ENCODE assay signal across 10 cellular contexts in genomic region chr1:14944471-14944981, GRCh38.
A peak's percentile ranks its signal among the peaks of the same experiment; 100 is the strongest.
DNase-seq lines count a peak whose midpoint lies in the region; ATAC-seq and TF ChIP-seq lines count a peak whose summit lies in the region.
"Had no signal": no experiment of that assay in that cellular context is flagged by ENCODE, and none has a peak within 500 bp of the region (broad histone marks: within the 10 kb centered on the region; RNA-seq: fewer than 3 reads in every experiment).

No MANE protein-coding gene starts in this region.

- H3K27me3 ChIP-seq in right atrium auricular region (no peaks in the 10 kb centered on the region), parathyroid adenoma (ENCODE audit: control insufficient read depth, insufficient read depth, low read length) (no peaks in the 10 kb centered on the region), aorta (ENCODE audit: control insufficient read depth in 1 of 2, insufficient read depth in 2 of 2, low read length in 1 of 2) (no peaks in the 10 kb centered on the region), gastrocnemius medialis (peaks cover 0 to 3% (median 0%) of the 10 kb centered on the region in 3 donors)

- H3K4me2 ChIP-seq in parathyroid adenoma (ENCODE audit: low read length) = peak overlapping the region; percentile 67

- TF ChIP-seq CTCF in right atrium auricular region (IDR thresholded peaks at IDR 0.05) = no peak
- TF ChIP-seq CTCF in parathyroid adenoma (IDR thresholded peaks at IDR 0.05) = no peak
- TF ChIP-seq CTCF in gastrocnemius medialis (IDR thresholded peaks at IDR 0.05 in 4 of 5, conservative IDR thresholded peaks at IDR 0.05 in 1 of 5) = no peak

- H3K9me3 ChIP-seq in right atrium auricular region (no peaks in the 10 kb centered on the region), parathyroid adenoma (ENCODE audit: control insufficient read depth, low read length) (no peaks in the 10 kb centered on the region), aorta (ENCODE audit: control insufficient read depth, low read length) (no peaks in the 10 kb centered on the region), gastrocnemius medialis (no peaks in the 10 kb centered on the region)
- H3K9me3 ChIP-seq: neutrophil had no signal

- ATAC-seq in left cardiac atrium (no peak), aorta (ENCODE audit: low FRiP score) (no peak), gastrocnemius medialis (no peak)

- WGBS in aorta, 2 donors = 47 to 57% methylated on average over 12 of the region's 12 CpGs

- H3K36me3 ChIP-seq in right atrium auricular region = no peaks in the 10 kb centered on the region
- no peaks in the 10 kb centered on the region for H3K36me3 ChIP-seq in parathyroid adenoma (ENCODE audit: control insufficient read depth, insufficient read depth, low read length)
- no peaks in the 10 kb centered on the region for H3K36me3 ChIP-seq in aorta (ENCODE audit: control insufficient read depth in 1 of 2, insufficient read depth in 2 of 2, low read length in 1 of 2)
- H3K36me3 ChIP-seq in gastrocnemius medialis = no peaks in the 10 kb centered on the region
- H3K36me3 ChIP-seq: neutrophil had no signal

- peaks cover 6 to 57% of the 10 kb centered on the region in 2 donors for H3K4me1 ChIP-seq in right atrium auricular region
- peaks cover 51% of the 10 kb centered on the region for H3K4me1 ChIP-seq in parathyroid adenoma
- H3K4me1 ChIP-seq in aorta (ENCODE audit: control insufficient read depth in 1 of 2, insufficient read depth in 2 of 2, low read length in 2 of 2) = peaks cover 0 to 2% of the 10 kb centered on the region in 2 donors
- peaks cover 3 to 5% of the 10 kb centered on the region in 2 donors for H3K4me1 ChIP-seq in gastrocnemius medialis

- in situ Hi-C loops in gastrocnemius medialis (cut with MboI; ENCODE audit: low sequenced_read_pairs in 4 of 4) = no loop called here

- no peak for TF ChIP-seq POLR2A in gastrocnemius medialis (IDR thresholded peaks at IDR 0.05)

- intact Hi-C loops in left cardiac atrium (cut with DNase I) (no loop called here), head of caudate nucleus (cut with DNase I) (no loop called here), aorta (cut with DNase I) (loop anchor here in 1 of 2 donors (5.0 kb wide), 1 partner anchor 33 kb away; no protein-coding TSS in a partner anchor), gastrocnemius medialis (cut with DNase I; ENCODE audit: low total_unique reads) (no loop called here)

- no peak for DNase-seq in right atrium auricular region (ENCODE audit: low spot score)
- no peak for DNase-seq in left cardiac atrium
- peak in 39 of 42 donors; percentile 33 to 81 (median 61) for DNase-seq in head of caudate nucleus
- no peak for DNase-seq in aorta
- no peak for DNase-seq in gastrocnemius medialis
- no peak for DNase-seq in NK-92 treated with Interleukin-12 subunit alpha and Interleukin-12 subunit beta, amount 100 ng/mL, for 24 hours (lab: John Stamatoyannopoulos, UW)
- no peak for DNase-seq in NCI-H510A treated with DMSO at 0.1 percent for 48 hours (lab: John Stamatoyannopoulos, UW)
- DNase-seq: activated T-cell treated with anti-CD3 and anti-CD28 coated beads for 4 hours had no signal

- no peak overlapping the region for H3K9ac ChIP-seq in parathyroid adenoma

- H3K79me2 ChIP-seq in parathyroid adenoma = peaks cover 9% of the 10 kb centered on the region

- peak overlapping the region; percentile 17 for H2AFZ ChIP-seq in parathyroid adenoma

- H3K4me3 ChIP-seq in right atrium auricular region (no peak overlapping the region), parathyroid adenoma (ENCODE audit: low read depth, low read length) (no peak overlapping the region), aorta (ENCODE audit: low read length in 2 of 2) (no peak overlapping the region), gastrocnemius medialis (peak overlapping the region in 1 of 4 donors; percentile 17)

- H3K27ac ChIP-seq in right atrium auricular region = peak overlapping the region; percentile 81 to 89
- H3K27ac ChIP-seq in parathyroid adenoma = peak overlapping the region; percentile 98
- H3K27ac ChIP-seq in aorta (ENCODE audit: low read depth in 1 of 2, low read length in 2 of 2) = peak overlapping the region; percentile 64 to 96
- peak overlapping the region in 2 of 4 donors; percentile 49 to 52 for H3K27ac ChIP-seq in gastrocnemius medialis
- H3K27ac ChIP-seq: neutrophil had no signal

Comparison
In these comparisons a context has a peak if more than half of its experiments do, and no peak if none do; other contexts are left out.
1. DNase-seq: peak in head of caudate nucleus (39 of 42); none in right atrium auricular region (single experiment), left cardiac atrium (single experiment), aorta (0 of 2), gastrocnemius medialis (0 of 2), NK-92 treated with Interleukin-12 subunit alpha and Interleukin-12 subunit beta, amount 100 ng/mL, for 24 hours (single experiment) and NCI-H510A treated with DMSO at 0.1 percent for 48 hours (single experiment).